8 cellular contexts compared by ENCODE assay signal in genomic region chr11:119095066-119095880, GRCh38. TPM values are rescaled to one million over a fixed set of nuclear protein-coding genes. Genes with fewer than 3 reads are reported as not detected.
DNase-seq lines count a peak whose midpoint lies in the region; ATAC-seq and TF ChIP-seq lines count a peak whose summit lies in the region.

No MANE protein-coding gene starts in this region.

- no peaks in the 10 kb centered on the region for H3K27me3 ChIP-seq in lung (ENCODE audit: control insufficient read depth, insufficient read depth)

- H3K36me3 ChIP-seq in lung (ENCODE audit: control insufficient read depth in 2 of 2, insufficient read depth in 2 of 2, low read length in 2 of 2) = peaks cover 5 to 17% of the 10 kb centered on the region in 2 donors

- WGBS in lung, 2 donors = 0 to 1% methylated on average over 77 to 79 of the region's 79 CpGs

- no peaks in the 10 kb centered on the region for H3K9me3 ChIP-seq in lung (ENCODE audit: control insufficient read depth in 2 of 2, insufficient read depth in 1 of 2, low read length in 1 of 2)

- ATAC-seq in GM21360 (IDR thresholded peaks at IDR 0.05; ENCODE audit: unreplicated experiment) (peak; percentile 69), lung (ENCODE audit: insufficient read depth, low FRiP score) (peak; percentile 94)

- peak overlapping the region; percentile 73 for H3K4me3 ChIP-seq in lung

- TF ChIP-seq CTCF in lung (IDR thresholded peaks at IDR 0.05; ENCODE audit: control extremely low read depth, extremely low read depth) = no peak

- peaks cover 8% of the 10 kb centered on the region in 2 donors for H3K4me1 ChIP-seq in lung (ENCODE audit: control insufficient read depth in 2 of 2, insufficient read depth in 2 of 2, low read length in 2 of 2)

- H3K27ac ChIP-seq in lung (ENCODE audit: low read depth in 1 of 2, low read length in 1 of 2) = peak overlapping the region; percentile 92 to 94

- DNase-seq in COLO829 (ENCODE audit: low spot score) (peak; percentile 97), HT-29 (ENCODE audit: low spot score) (peak; percentile 100), NK-92 (lab: John Stamatoyannopoulos, UW; ENCODE audit: unreplicated experiment) (peak; percentile 98), lung (ENCODE audit: low spot score) (peak; percentile 99)
- peak; percentile 99 for DNase-seq in activated CD8-positive, alpha-beta memory T cell treated with anti-CD3 and anti-CD28 coated beads for 24 hours
- peak; percentile 99 for DNase-seq in effector CD8-positive, alpha-beta T cell (lab: John Stamatoyannopoulos, UW)
- DNase-seq in stimulated activated CD4-positive, alpha-beta T cell treated with anti-CD3 and anti-CD28 coated beads, TNF-alpha, amount 100 ng/mL, for 24 hours (ENCODE audit: low read depth in 3 of 3) = peak; percentile 98 to 99 (median 99)

RNA-seq across cellular contexts. Expression of gene DPAGT1, which starts 6.4 kb away (rescaled TPM):
- 67.2 and 93.2 TPM in 2 replicates for total RNA-seq in HT-29 (2014; rRNA removed; shearing (Covaris generic))
- total RNA-seq in lung = 10 to 100 TPM; 29.4 to 50.9 TPM
- 10 to 100 TPM; 19.0 to 36.7 TPM for polyA plus RNA-seq in lung

RNA-seq across cellular contexts. Expression of gene HMBS, which starts 10.6 kb away (rescaled TPM):
- 21.9 and 25.1 TPM in 2 replicates for total RNA-seq in HT-29 (2014; rRNA removed; shearing (Covaris generic))
- total RNA-seq in lung = 10 to 100 TPM; 11.7 to 31.5 TPM
- 10 to 100 TPM; 31.5 to 33.3 TPM for polyA plus RNA-seq in lung

RNA-seq across cellular contexts. Expression of gene C2CD2L, which starts 11.9 kb away (rescaled TPM):
- total RNA-seq in HT-29 (2014; rRNA removed; shearing (Covaris generic)) = 31.9 and 40.4 TPM in 2 replicates
- 10 to 100 TPM in 1 of 2 donors, 1 to 10 TPM in 1; 6.5 to 20.7 TPM for total RNA-seq in lung
- 10 to 100 TPM; 11.6 to 13.7 TPM for polyA plus RNA-seq in lung

RNA-seq across cellular contexts. Expression of gene HINFP, which starts 26.1 kb away (rescaled TPM):
- 15.5 and 16.9 TPM in 2 replicates for total RNA-seq in HT-29 (2014; rRNA removed; shearing (Covaris generic))
- total RNA-seq in lung = 10 to 100 TPM; 21.2 to 24.5 TPM
- 10 to 100 TPM; 10.4 to 14.3 TPM for polyA plus RNA-seq in lung

RNA-seq across cellular contexts. Expression of gene VPS11, which starts 27.7 kb away (rescaled TPM):
- total RNA-seq in HT-29 (2014; rRNA removed; shearing (Covaris generic)) = 32.6 and 47.8 TPM in 2 replicates
- total RNA-seq in lung = 10 to 100 TPM; 34.6 to 36.0 TPM
- polyA plus RNA-seq in lung = 10 to 100 TPM; 33.8 to 56.1 TPM

Comparison
In these comparisons a context has a peak if more than half of its experiments do, and no peak if none do; other contexts are left out.
1. Peak in every context shown above with its lines: DNase-seq, ATAC-seq, H3K4me3 ChIP-seq and H3K27ac ChIP-seq.